ENCODE assay signal across 8 cellular contexts in the genomic region with DNA sequence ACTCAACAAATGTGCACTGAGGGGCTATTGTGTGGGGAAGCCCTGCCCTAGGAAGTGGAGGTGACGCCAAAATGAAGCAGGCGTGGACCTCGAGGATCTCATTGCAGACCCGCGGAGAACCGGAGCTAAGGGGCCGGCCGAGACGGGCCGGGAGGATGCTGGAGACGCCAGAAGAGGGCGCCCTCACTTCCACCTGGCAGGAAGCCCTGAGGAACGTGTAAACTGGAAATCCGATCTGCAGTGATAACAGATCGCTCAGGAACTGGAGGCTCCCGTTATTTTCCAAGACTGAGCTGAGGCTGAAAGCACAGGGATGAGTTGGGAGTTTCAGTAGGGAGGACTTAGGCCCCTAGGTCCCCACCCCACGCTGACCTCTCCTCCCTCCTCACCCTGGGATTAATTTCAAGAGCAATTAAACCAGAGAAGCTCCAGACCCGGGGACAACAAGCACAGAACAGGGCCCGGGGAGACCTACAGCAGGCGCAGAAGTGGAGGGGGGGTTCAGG. TPM values are rescaled to one million over a fixed set of nuclear protein-coding genes. Genes with fewer than 3 reads are reported as not detected.
A peak's percentile ranks its signal among the peaks of the same experiment; 100 is the strongest.
DNase-seq lines count a peak whose midpoint lies in the region; ATAC-seq and TF ChIP-seq lines count a peak whose summit lies in the region.

No MANE protein-coding gene starts in this region.

- TF ChIP-seq CTCF in IMR-90 (conservative IDR thresholded peaks at IDR 0.05; ENCODE audit: low read depth, low read length) (peak; percentile 89), RWPE1 (conservative IDR thresholded peaks at IDR 0.05; ENCODE audit: low read depth) (peak; percentile 71), omental fat pad (IDR thresholded peaks at IDR 0.05) (peak in 1 of 3 donors; percentile 35)

- H3K4me1 ChIP-seq in IMR-90 (ENCODE audit: control insufficient read depth, insufficient read depth, low read length) (peaks cover 13% of the 10 kb centered on the region), subcutaneous abdominal adipose tissue (ENCODE audit: control insufficient read depth in 5 of 5, insufficient read depth in 5 of 5, low read length in 5 of 5) (peaks cover 4 to 13% (median 10%) of the 10 kb centered on the region in 5 donors)

- peaks cover 8% of the 10 kb centered on the region; the same call in 1 of the 2 replicates for H3K9me1 ChIP-seq in IMR-90 (ENCODE audit: insufficient read depth, low read length)

- no TSS peak for BruUV-seq in IMR-90 (replicated peaks; lab: Mats Ljungman, UMichigan)

- POLR2A ChIA-PET in IMR-90 (lab: Charles Lee; ENCODE audit: unreplicated experiment), result interaction anchor here (0.7 to 1.5 kb wide), 4 partner anchors 9 to 80 kb away, joined by 3 to 10 read pairs (median 3); no protein-coding TSS in a partner anchor
- POLR2A ChIA-PET in RWPE1 (lab: Yijun Ruan, JAX; ENCODE audit: low non-redundant PET), result no interaction called here

- peak overlapping the region; percentile 98 for H4K91ac ChIP-seq in IMR-90 (ENCODE audit: insufficient read depth, low read depth, low read length)

- peak overlapping the region; percentile 71 for H3K4me2 ChIP-seq in IMR-90 (ENCODE audit: low read depth, low read length)

- H2AK5ac ChIP-seq in IMR-90 (ENCODE audit: low read depth, low read length), result peak overlapping the region; percentile 96

- ATAC-seq in IMR-90 (ENCODE audit: low read depth) (peak; percentile 85), omental fat pad (ENCODE audit: low FRiP score) (peak; percentile 73), HG03439 (IDR thresholded peaks at IDR 0.05; ENCODE audit: unreplicated experiment) (no peak)

- H3K36me3 ChIP-seq in IMR-90 (ENCODE audit: control insufficient read depth, insufficient read depth, low read length), result no peaks in the 10 kb centered on the region
- no peaks in the 10 kb centered on the region for H3K36me3 ChIP-seq in subcutaneous abdominal adipose tissue (ENCODE audit: control insufficient read depth in 5 of 5, insufficient read depth in 5 of 5, low read length in 5 of 5)

- H3K79me1 ChIP-seq in IMR-90 (ENCODE audit: low read depth in 1 of 2, low read length in 2 of 2), result peaks cover 5 to 30% of the 10 kb centered on the region in 2 experiments; a peak in 3 of 4 replicates

- H2BK5ac ChIP-seq in IMR-90 (ENCODE audit: low read depth, low read length, poor library complexity, severe bottlenecking), result peak overlapping the region; percentile 87

- H2AK9ac ChIP-seq in IMR-90 (replicated peaks; ENCODE audit: low read depth, low read length, poor library complexity), result peak overlapping the region; percentile 91

- peak overlapping the region; percentile 96 for H3K23ac ChIP-seq in IMR-90 (ENCODE audit: low read depth, low read length)

- intact Hi-C loops in IMR-90 (cut with micrococcal nuclease), result loop anchor here (1.0 kb wide), 2 partner anchors 54 to 151 kb away; no protein-coding TSS in a partner anchor

- peak overlapping the region; percentile 99; the same call in 2 of the 3 replicates for H2BK15ac ChIP-seq in IMR-90 (ENCODE audit: low read depth, low read length)

- H4K5ac ChIP-seq in IMR-90 (ENCODE audit: low read depth, low read length), result peak overlapping the region; percentile 82

- peak overlapping the region; percentile 99 for H2BK120ac ChIP-seq in IMR-90 (ENCODE audit: low read depth, low read length)

- DNase-seq in DMS 273 (lab: John Stamatoyannopoulos, UW; ENCODE audit: unreplicated experiment) (peak; percentile 92), IMR-90 (peak; percentile 90), RWPE1 (ENCODE audit: low spot score) (peak; percentile 71), germinal center (ENCODE audit: low spot score) (peak; percentile 66), omental fat pad (ENCODE audit: low spot score) (peak; percentile 59)
- DNase-seq in activated effector memory CD4-positive, alpha-beta T cell treated with Interleukin-2 at 50 U/mL for 16 hours, result peak; percentile 64

- 7% methylated on average over 9 of the region's 20 CpGs; no CpG with 5 or more reads in 1 of the 2 experiments for WGBS in IMR-90 (ENCODE audit: extremely low coverage in 2 of 2, insufficient read length in 1 of 2), 2 experiments

- dilution Hi-C loops in IMR-90 (cut with HindIII; ENCODE audit: low sequenced_read_pairs, unreplicated experiment), result no loop called here

- peak overlapping the region; percentile 87 to 99 for H4K8ac ChIP-seq in IMR-90 (ENCODE audit: low read depth in 2 of 2, low read length in 2 of 2)

- H3K9me3 ChIP-seq in IMR-90 (ENCODE audit: control insufficient read depth, insufficient read depth, low read length), result no peaks in the 10 kb centered on the region
- no peaks in the 10 kb centered on the region for H3K9me3 ChIP-seq in subcutaneous abdominal adipose tissue (ENCODE audit: control insufficient read depth in 5 of 5, low read length in 5 of 5)

- CTCF ChIA-PET in IMR-90 (lab: Yijun Ruan, JAX), result interaction anchor here (0.6 to 4.3 kb wide), 28 partner anchors 8 to 330 kb away, joined by 3 to 20 read pairs (median 4); partner anchors contain the start of gene MLPH
- CTCF ChIA-PET in RWPE1 (lab: Yijun Ruan, JAX), result interaction anchor here (0.5 to 3.8 kb wide), 29 partner anchors 9 to 1647 kb away, joined by 3 to 29 read pairs (median 4); no protein-coding TSS in a partner anchor

- H2AFZ ChIP-seq in IMR-90 (replicated peaks; ENCODE audit: low read length, poor library complexity), result peak overlapping the region; percentile 94

- H4K20me1 ChIP-seq in IMR-90 (ENCODE audit: insufficient read depth, low read length), result no peaks in the 10 kb centered on the region

- H3K14ac ChIP-seq in IMR-90 (replicated peaks; ENCODE audit: low read depth, low read length), result peak overlapping the region; percentile 99

- peak; percentile 80 for TF ChIP-seq RAD21 in IMR-90 (IDR thresholded peaks at IDR 0.05; ENCODE audit: low read length)

- H3K4ac ChIP-seq in IMR-90 (ENCODE audit: low read depth, low read length), result peak overlapping the region; percentile 99

- peak overlapping the region; percentile 44; the same call in 1 of the 2 replicates for H3K9ac ChIP-seq in IMR-90 (ENCODE audit: low read depth, low read length)
- H3K9ac ChIP-seq in subcutaneous abdominal adipose tissue (ENCODE audit: low read length in 5 of 5), result peak overlapping the region in 2 of 5 donors; percentile 30 to 50

- in situ Hi-C loops in IMR-90 (cut with MboI; ENCODE audit: low sequenced_read_pairs), result loop anchor here (5.0 kb wide), 1 partner anchor 51 kb away; no protein-coding TSS in a partner anchor

- H3K18ac ChIP-seq in IMR-90 (ENCODE audit: low read depth, low read length), result peak overlapping the region; percentile 86

- peak; percentile 59 for TF ChIP-seq POLR2A in IMR-90 (IDR thresholded peaks at IDR 0.05; ENCODE audit: low read depth, low read length)

- H3K56ac ChIP-seq in IMR-90 (ENCODE audit: extremely low read depth, insufficient read depth, low read length), result peak overlapping the region; percentile 87

- peak overlapping the region; percentile 99 for H2BK20ac ChIP-seq in IMR-90 (ENCODE audit: low read depth, low read length)

- H3K27me3 ChIP-seq in IMR-90 (ENCODE audit: control insufficient read depth, insufficient read depth, low read length), result no peaks in the 10 kb centered on the region
- H3K27me3 ChIP-seq in subcutaneous abdominal adipose tissue (ENCODE audit: control insufficient read depth in 5 of 5, insufficient read depth in 4 of 5, low read length in 5 of 5), result peaks cover 0 to 7% (median 3%) of the 10 kb centered on the region in 5 donors

- H3K27ac ChIP-seq in IMR-90 (ENCODE audit: insufficient read depth, low read length), result peak overlapping the region; percentile 36
- no peak overlapping the region for H3K27ac ChIP-seq in RWPE1
- H3K27ac ChIP-seq in subcutaneous abdominal adipose tissue (ENCODE audit: low read depth, low read length), result peak overlapping the region; percentile 31

- H3K4me3 ChIP-seq in IMR-90 (ENCODE audit: insufficient read depth, low read depth, low read length) (peak overlapping the region; percentile 7; the same call in 1 of the 2 replicates), subcutaneous abdominal adipose tissue (ENCODE audit: low read depth in 1 of 5, low read length in 5 of 5) (peak overlapping the region in 4 of 5 donors; percentile 17 to 53 (median 36))

TF ChIP-seq in IMR-90, 13 proteins besides CTCF, POLR2A, EP300 and RAD21 (continues in another document):
- TF ChIP-seq SMC3 (IDR thresholded peaks at IDR 0.05; ENCODE audit: low read depth, low read length) (peak; percentile 87), NFE2L2 (IDR thresholded peaks at IDR 0.05; ENCODE audit: low read depth, low read length) (no peak), MXI1 (IDR thresholded peaks at IDR 0.05; ENCODE audit: borderline replicate concordance, low read depth, low read length) (0 out of 2 replicates have a peak, but pooled peaks have one; percentile 28), BHLHE40 (IDR thresholded peaks at IDR 0.05; ENCODE audit: low read depth, low read length) (peak; percentile 53; the same call in 1 of the 2 replicates), CHD1 (IDR thresholded peaks at IDR 0.05; ENCODE audit: low read depth, low read length) (no peak), RCOR1 (IDR thresholded peaks at IDR 0.05; ENCODE audit: insufficient replicate concordance, low read length) (no peak), FOS (IDR thresholded peaks at IDR 0.05; ENCODE audit: low read depth, low read length) (no peak), RFX5 (IDR thresholded peaks at IDR 0.05; ENCODE audit: low read depth, low read length) (no peak)
- TF ChIP-seq, protein P1, sequence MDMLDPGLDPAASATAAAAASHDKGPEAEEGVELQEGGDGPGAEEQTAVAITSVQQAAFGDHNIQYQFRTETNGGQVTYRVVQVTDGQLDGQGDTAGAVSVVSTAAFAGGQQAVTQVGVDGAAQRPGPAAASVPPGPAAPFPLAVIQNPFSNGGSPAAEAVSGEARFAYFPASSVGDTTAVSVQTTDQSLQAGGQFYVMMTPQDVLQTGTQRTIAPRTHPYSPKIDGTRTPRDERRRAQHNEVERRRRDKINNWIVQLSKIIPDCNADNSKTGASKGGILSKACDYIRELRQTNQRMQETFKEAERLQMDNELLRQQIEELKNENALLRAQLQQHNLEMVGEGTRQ (IDR thresholded peaks at IDR 0.05; ENCODE audit: low read depth, low read length), result no peak
- TF ChIP-seq, protein P2, sequence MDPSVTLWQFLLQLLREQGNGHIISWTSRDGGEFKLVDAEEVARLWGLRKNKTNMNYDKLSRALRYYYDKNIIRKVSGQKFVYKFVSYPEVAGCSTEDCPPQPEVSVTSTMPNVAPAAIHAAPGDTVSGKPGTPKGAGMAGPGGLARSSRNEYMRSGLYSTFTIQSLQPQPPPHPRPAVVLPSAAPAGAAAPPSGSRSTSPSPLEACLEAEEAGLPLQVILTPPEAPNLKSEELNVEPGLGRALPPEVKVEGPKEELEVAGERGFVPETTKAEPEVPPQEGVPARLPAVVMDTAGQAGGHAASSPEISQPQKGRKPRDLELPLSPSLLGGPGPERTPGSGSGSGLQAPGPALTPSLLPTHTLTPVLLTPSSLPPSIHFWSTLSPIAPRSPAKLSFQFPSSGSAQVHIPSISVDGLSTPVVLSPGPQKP (IDR thresholded peaks at IDR 0.05; ENCODE audit: borderline replicate concordance, low read depth, low read length), result no peak

RNA-seq across cellular contexts. Expression of gene COL6A3, which starts 7.6 kb away (rescaled TPM):
- total RNA-seq in IMR-90 (2012; rRNA removed), result 1,501 and 1,855 TPM in 2 replicates
- polyA plus RNA-seq in IMR-90 (2012; rRNA removed), result 798 and 964 TPM in 2 replicates
- polyA plus RNA-seq in IMR-90 (2012; cell fraction: cytosol; rRNA removed), result 520 and 674 TPM in 2 replicates
- polyA plus RNA-seq in IMR-90 (2012; cell fraction: nucleus; rRNA removed; ENCODE audit: low replicate concordance), result 700 and 999 TPM in 2 replicates
- 100 to 1,000 TPM; 105 to 712 (median 274) TPM for total RNA-seq in omental fat pad
